ENCODE assay signal across 4 cellular contexts in genomic region chr22:18960166-18960820, GRCh38. TPM values are rescaled to one million over a fixed set of nuclear protein-coding genes. Genes with fewer than 3 reads are reported as not detected.
"Had no signal": no experiment of that assay in that cellular context is flagged by ENCODE, and none has a peak within 500 bp of the region (broad histone marks: within the 10 kb centered on the region; RNA-seq: fewer than 3 reads in every experiment).

No MANE protein-coding gene starts in this region.

RNA-seq across cellular contexts. Expression of gene PRODH, which starts 24.2 kb away (rescaled TPM):
- total RNA-seq: glomerular endothelial cell; lung microvascular endothelial cell; natural killer cell treated with Interleukin-12 subunit alpha and Interleukin-12 subunit beta and Interleukin-15 and Interleukin-18, amount 100 ng/mL, for 72 hours; osteoblast had no signal
